ENCODE assay signal across 20 cellular contexts in genomic region chr2:1613078-1613445, GRCh38.
"Had no signal": no experiment of that assay in that cellular context is flagged by ENCODE, and none has a peak within 500 bp of the region (broad histone marks: within the 10 kb centered on the region; RNA-seq: fewer than 3 reads in every experiment).

No MANE protein-coding gene starts in this region.

- DNase-seq: activated CD4-positive, alpha-beta memory T cell treated with anti-CD3 and anti-CD28 coated beads, Interleukin-2, amount 10 ng/mL, durations not matched to agents 7 days and 5 days; activated CD4-positive, alpha-beta T cell treated with anti-CD3 and anti-CD28 coated beads, Interleukin-2, amount 10 ng/mL, durations not matched to agents 24 days and 14 days; activated CD4-positive, CD25-positive, alpha-beta regulatory T cell treated with anti-CD3 and anti-CD28 coated beads, Interleukin-2, amount 50 U/mL, for 72 hours; activated naive CD4-positive, alpha-beta T cell treated with anti-CD3 and anti-CD28 coated beads for 36 hours; activated naive CD8-positive, alpha-beta T cell treated with anti-CD3 and anti-CD28 coated beads, Interleukin-2, amount 10 ng/mL, durations not matched to agents 7 days and 5 days; activated T-cell treated with anti-CD3 and anti-CD28 coated beads, Interleukin-2, amount 50 U/mL, for 4 hours; caudate nucleus; hypothalamus; left lung; mucosa of descending colon; stimulated activated CD4-positive, alpha-beta T cell treated with anti-CD3 and anti-CD28 coated beads, Interleukin-2, amount 100 ng/mL, for 48 hours; stimulated activated naive CD4-positive, alpha-beta T cell treated with Interleukin-2 at 50 U/mL for 16 hours; T-helper 2 cell had no signal

- H3K9me3 ChIP-seq: gastroesophageal sphincter, left lung, mucosa of descending colon, right lobe of liver, tibial nerve had no signal

- H3K4me3 ChIP-seq: gastroesophageal sphincter, left lung, lung, mucosa of descending colon, right lobe of liver, tibial nerve had no signal

- H3K4me1 ChIP-seq: gastroesophageal sphincter, left lung, right lobe of liver had no signal

- H3K36me3 ChIP-seq: brain microvascular endothelial cell, gastroesophageal sphincter, left lung, right lobe of liver, tibial nerve had no signal

- H3K27me3 ChIP-seq: brain microvascular endothelial cell, gastroesophageal sphincter, left lung, right lobe of liver, tibial nerve had no signal

- H3K27ac ChIP-seq: brain microvascular endothelial cell, gastroesophageal sphincter, left lung, right lobe of liver had no signal

- FAIRE-seq: astrocyte, endothelial cell of umbilical vein had no signal
